Comparison of ENCODE assay signal across 1 cellular context in the genomic region with DNA sequence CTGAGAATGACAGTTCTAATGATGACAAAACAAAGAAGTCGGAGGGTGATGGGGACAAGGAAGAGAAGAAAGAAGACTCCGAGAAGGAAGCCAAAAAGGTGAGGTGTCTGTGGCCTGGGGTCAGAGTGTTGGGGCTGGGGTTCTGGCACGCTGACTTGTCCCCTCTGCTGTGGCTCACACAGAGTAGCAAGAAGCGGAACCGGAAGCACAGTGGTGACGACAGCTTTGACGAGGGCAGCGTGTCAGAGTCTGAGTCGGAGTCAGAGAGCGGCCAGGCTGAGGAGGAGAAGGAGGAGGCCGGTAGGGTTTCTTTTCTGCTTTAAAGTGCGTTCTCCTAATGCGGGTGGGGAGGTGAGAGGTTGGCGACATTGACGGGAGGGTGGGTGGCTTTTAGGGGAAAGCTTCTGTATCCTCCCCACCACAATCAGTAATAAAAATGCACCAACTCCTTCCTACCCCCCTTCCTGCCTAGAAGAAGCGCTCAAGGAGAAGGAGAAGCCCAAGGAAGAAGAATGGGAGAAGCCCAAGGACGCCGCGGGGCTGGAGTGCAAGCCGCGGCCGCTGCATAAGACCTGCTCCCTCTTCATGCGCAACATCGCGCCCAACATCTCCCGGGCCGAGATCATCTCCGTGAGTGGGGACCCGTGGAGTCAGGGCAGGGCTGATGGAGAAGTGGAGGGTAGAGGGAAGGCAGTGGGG.
TF ChIP-seq lines count a peak whose summit lies in the region.

No MANE protein-coding gene starts in this region.

TF ChIP-seq in GM12878, 131 proteins besides CTCF, POLR2A, EP300 and RAD21:
- TF ChIP-seq, protein P1, sequence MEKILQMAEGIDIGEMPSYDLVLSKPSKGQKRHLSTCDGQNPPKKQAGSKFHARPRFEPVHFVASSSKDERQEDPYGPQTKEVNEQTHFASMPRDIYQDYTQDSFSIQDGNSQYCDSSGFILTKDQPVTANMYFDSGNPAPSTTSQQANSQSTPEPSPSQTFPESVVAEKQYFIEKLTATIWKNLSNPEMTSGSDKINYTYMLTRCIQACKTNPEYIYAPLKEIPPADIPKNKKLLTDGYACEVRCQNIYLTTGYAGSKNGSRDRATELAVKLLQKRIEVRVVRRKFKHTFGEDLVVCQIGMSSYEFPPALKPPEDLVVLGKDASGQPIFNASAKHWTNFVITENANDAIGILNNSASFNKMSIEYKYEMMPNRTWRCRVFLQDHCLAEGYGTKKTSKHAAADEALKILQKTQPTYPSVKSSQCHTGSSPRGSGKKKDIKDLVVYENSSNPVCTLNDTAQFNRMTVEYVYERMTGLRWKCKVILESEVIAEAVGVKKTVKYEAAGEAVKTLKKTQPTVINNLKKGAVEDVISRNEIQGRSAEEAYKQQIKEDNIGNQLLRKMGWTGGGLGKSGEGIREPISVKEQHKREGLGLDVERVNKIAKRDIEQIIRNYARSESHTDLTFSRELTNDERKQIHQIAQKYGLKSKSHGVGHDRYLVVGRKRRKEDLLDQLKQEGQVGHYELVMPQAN (conservative IDR thresholded peaks at IDR 0.05), result no peak
- TF ChIP-seq, protein P2, sequence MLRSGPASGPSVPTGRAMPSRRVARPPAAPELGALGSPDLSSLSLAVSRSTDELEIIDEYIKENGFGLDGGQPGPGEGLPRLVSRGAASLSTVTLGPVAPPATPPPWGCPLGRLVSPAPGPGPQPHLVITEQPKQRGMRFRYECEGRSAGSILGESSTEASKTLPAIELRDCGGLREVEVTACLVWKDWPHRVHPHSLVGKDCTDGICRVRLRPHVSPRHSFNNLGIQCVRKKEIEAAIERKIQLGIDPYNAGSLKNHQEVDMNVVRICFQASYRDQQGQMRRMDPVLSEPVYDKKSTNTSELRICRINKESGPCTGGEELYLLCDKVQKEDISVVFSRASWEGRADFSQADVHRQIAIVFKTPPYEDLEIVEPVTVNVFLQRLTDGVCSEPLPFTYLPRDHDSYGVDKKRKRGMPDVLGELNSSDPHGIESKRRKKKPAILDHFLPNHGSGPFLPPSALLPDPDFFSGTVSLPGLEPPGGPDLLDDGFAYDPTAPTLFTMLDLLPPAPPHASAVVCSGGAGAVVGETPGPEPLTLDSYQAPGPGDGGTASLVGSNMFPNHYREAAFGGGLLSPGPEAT (IDR thresholded peaks at IDR 0.05; ENCODE audit: low read depth), result no peak
- TF ChIP-seq ZSCAN29 (IDR thresholded peaks at IDR 0.05) (no peak), TAF1 (IDR thresholded peaks at IDR 0.05; ENCODE audit: borderline replicate concordance, low read depth, low read length) (no peak), GATAD2B (conservative IDR thresholded peaks at IDR 0.05; ENCODE audit: low read depth) (no peak)
